Comparison of ENCODE assay signal across 3 cellular contexts in genomic region chr7:20927178-20927577, GRCh38.
A peak's percentile ranks its signal among the peaks of the same experiment; 100 is the strongest.
DNase-seq lines count a peak whose midpoint lies in the region; ATAC-seq, FAIRE-seq and TF ChIP-seq lines count a peak whose summit lies in the region.
"Not testable (repeated sequence)": the region's sequence is repeated elsewhere in the genome, so short reads cannot be mapped to it uniquely, and the experiment has no call there.

No MANE protein-coding gene starts in this region.

- not testable (repeated sequence) for TF ChIP-seq POLR2A in K562 (conservative IDR thresholded peaks at IDR 0.05)

- H3F3A ChIP-seq in Loucy (ENCODE audit: low read depth): not testable (repeated sequence)

- peak overlapping the region; percentile 70 for H3K4me2 ChIP-seq in Loucy (ENCODE audit: low read depth, low read length, poor library complexity, severe bottlenecking)
- not testable (repeated sequence) for H3K4me2 ChIP-seq in K562 (ENCODE audit: insufficient read depth, low read length)

- CTCF ChIA-PET in HEK293 (lab: Yijun Ruan, JAX); K562 (lab: Yijun Ruan, JAX; ENCODE audit: low intra/inter-chr PET ratio): not testable (repeated sequence)

- in situ Hi-C loops in K562 (cut with MboI): not testable (repeated sequence)

- not testable (repeated sequence) for H3K4me3 ChIP-seq in HEK293 (ENCODE audit: low read depth, low read length); K562
- peak overlapping the region; percentile 28 for H3K4me3 ChIP-seq in Loucy (ENCODE audit: low read length, poor library complexity, severe bottlenecking)

- BruUV-seq in K562 (replicated peaks; lab: Mats Ljungman, UMichigan): not testable (repeated sequence)

- not testable (repeated sequence) for H3K27me3 ChIP-seq in Loucy (ENCODE audit: insufficient read depth, low read length, poor library complexity, severe bottlenecking); K562 (ENCODE audit: control insufficient read depth in 2 of 2, insufficient read depth in 2 of 2, low read length in 2 of 2)

- H4K20me1 ChIP-seq in Loucy (ENCODE audit: insufficient read depth, low read length, poor library complexity, severe bottlenecking); K562 (replicated peaks; ENCODE audit: control insufficient read depth, insufficient read depth, low read length): not testable (repeated sequence)

- not testable (repeated sequence) for H3K9me3 ChIP-seq in HEK293 (ENCODE audit: control insufficient read depth, insufficient read depth, low read depth, low read length); Loucy (ENCODE audit: insufficient read depth, low read depth, low read length); K562 (replicated peaks; ENCODE audit: control insufficient read depth, insufficient read depth, low read depth, low read length)

- H3K4me1 ChIP-seq in HEK293 (ENCODE audit: control insufficient read depth, insufficient read depth, low read length); K562 (replicated peaks in 1 of 2; ENCODE audit: control insufficient read depth in 2 of 2, insufficient read depth in 2 of 2, low read length in 2 of 2): not testable (repeated sequence)
- H3K4me1 ChIP-seq in Loucy (ENCODE audit: insufficient read depth, low read length, poor library complexity, severe bottlenecking): peaks cover 21% of the 10 kb centered on the region

- ATAC-seq in K562: not testable (repeated sequence)

- H3K9ac ChIP-seq in Loucy (ENCODE audit: low read depth, low read length, poor library complexity, severe bottlenecking): peak overlapping the region; percentile 49
- not testable (repeated sequence) for H3K9ac ChIP-seq in K562 (ENCODE audit: insufficient read depth in 1 of 2, low read depth in 2 of 2, low read length in 2 of 2)

- not testable (repeated sequence) for DNase-seq in K562 (ENCODE audit: extremely low read depth in 1 of 4, low spot score in 3 of 4)

- POLR2A ChIA-PET in HEK293 (lab: Yijun Ruan, JAX); K562 (lab: Yijun Ruan, JAX): not testable (repeated sequence)

- TF ChIP-seq RAD21 in K562 (CRISPR knock-in tag; conservative IDR thresholded peaks at IDR 0.05 in 1 of 2, IDR thresholded peaks at IDR 0.05 in 1 of 2): not testable (repeated sequence)

- H2AFZ ChIP-seq in Loucy (ENCODE audit: low read length); K562 (ENCODE audit: low read depth, low read length): not testable (repeated sequence)

- intact Hi-C loops in K562 (cut with micrococcal nuclease): not testable (repeated sequence)

- not testable (repeated sequence) for H3K36me3 ChIP-seq in HEK293 (ENCODE audit: control insufficient read depth in 2 of 2, insufficient read depth in 1 of 2, low read length in 2 of 2); Loucy (ENCODE audit: insufficient read depth, low read length); K562 (ENCODE audit: control insufficient read depth, insufficient read depth, low read length)

- not testable (repeated sequence) for FAIRE-seq in K562 (lab: Jason Lieb, UNC)

- TF ChIP-seq EP300 in K562 (IDR thresholded peaks at IDR 0.05; ENCODE audit: low read length): not testable (repeated sequence)

- H3K9me2 ChIP-seq in Loucy (replicated peaks; ENCODE audit: low read depth, low read length): not testable (repeated sequence)

- H3K9me1 ChIP-seq in K562 (ENCODE audit: control insufficient read depth, insufficient read depth, low read length): not testable (repeated sequence)

- H3K27ac ChIP-seq in HEK293 (ENCODE audit: extremely low read depth, low read depth, low read length); K562 (ENCODE audit: extremely low read depth, low read depth, low read length): not testable (repeated sequence)

- TF ChIP-seq CTCF in HEK293 (tag by site-specific recombination; IDR thresholded peaks at IDR 0.05); Loucy (conservative IDR thresholded peaks at IDR 0.05; ENCODE audit: low read length); K562 (IDR thresholded peaks at IDR 0.05 in 2 of 3, conservative IDR thresholded peaks at IDR 0.05 in 1 of 3; ENCODE audit: insufficient read depth in 2 of 3, low read depth in 1 of 3, low read length in 3 of 3): not testable (repeated sequence)

- H3K79me2 ChIP-seq in Loucy (ENCODE audit: insufficient read depth, low read length); K562 (ENCODE audit: control insufficient read depth, insufficient read depth, low read length): not testable (repeated sequence)

TF ChIP-seq in HEK293, 187 proteins besides CTCF, POLR2A, EP300 and RAD21:
- peak; percentile 80 for TF ChIP-seq ZNF146 (tag by site-specific recombination; IDR thresholded peaks at IDR 0.05)
TF ChIP-seq in HEK293: peak in this region for 1; not testable (repeated sequence) for 186.

TF ChIP-seq in K562, 482 proteins besides CTCF, POLR2A, EP300 and RAD21:
- peak; percentile 57 for TF ChIP-seq ZNF146 (CRISPR knock-in tag; IDR thresholded peaks at IDR 0.05; ENCODE audit: unreplicated experiment)
TF ChIP-seq in K562: peak in this region for 1; not testable (repeated sequence) for 481.
